ENCODE assay signal across 11 cellular contexts in genomic region chr10:4651404-4652037, GRCh38.
DNase-seq lines count a peak whose midpoint lies in the region; ATAC-seq lines count a peak whose summit lies in the region.
"Had no signal": no experiment of that assay in that cellular context is flagged by ENCODE, and none has a peak within 500 bp of the region (broad histone marks: within the 10 kb centered on the region; RNA-seq: fewer than 3 reads in every experiment).

No MANE protein-coding gene starts in this region.

- H3K27me3 ChIP-seq in CD4-positive, CD25-positive, alpha-beta regulatory T cell (ENCODE audit: control insufficient read depth, insufficient read depth, low read length) = no peaks in the 10 kb centered on the region
- H3K27me3 ChIP-seq: right lobe of liver had no signal

- peak overlapping the region; percentile 52 for H3K4me3 ChIP-seq in CD4-positive, CD25-positive, alpha-beta regulatory T cell (ENCODE audit: low read depth, low read length)

- intact Hi-C loops in left colon (cut with DNase I, micrococcal nuclease) = loop anchor here (10.0 kb wide), 2 partner anchors 1407 to 1417 kb away; no protein-coding TSS in a partner anchor

- H3K4me1 Mint-ChIP-seq in CD4-positive, CD25-positive, alpha-beta regulatory T cell = peaks cover 16 to 25% (median 21%) of the 10 kb centered on the region in 4 donors
- peaks cover 22% of the 10 kb centered on the region for H3K4me1 Mint-ChIP-seq in activated naive CD4-positive, alpha-beta T cell treated with anti-CD3 and anti-CD28 coated beads, Interleukin-2, amount 10 ng/mL, durations not matched to agents 7 days and 5 days

- no peaks in the 10 kb centered on the region for H3K36me3 ChIP-seq in CD4-positive, CD25-positive, alpha-beta regulatory T cell (ENCODE audit: control insufficient read depth, insufficient read depth, low read length)
- H3K36me3 ChIP-seq: right lobe of liver had no signal

- peak overlapping the region in 1 of 4 donors; percentile 30 for H3K4me3 Mint-ChIP-seq in CD4-positive, CD25-positive, alpha-beta regulatory T cell
- H3K4me3 Mint-ChIP-seq in activated naive CD4-positive, alpha-beta T cell treated with anti-CD3 and anti-CD28 coated beads, Interleukin-2, amount 10 ng/mL, durations not matched to agents 7 days and 5 days = no peak overlapping the region

- H3K27ac ChIP-seq in CD4-positive, CD25-positive, alpha-beta regulatory T cell (ENCODE audit: insufficient read depth, low read length, poor library complexity, severe bottlenecking) = no peak overlapping the region

- CTCF ChIA-PET in activated naive CD4-positive, alpha-beta T cell treated with anti-CD3 and anti-CD28 coated beads, Interleukin-2, amount 10 ng/mL, durations not matched to agents 7 days and 5 days (lab: Charles Lee) = interaction anchor here (1.1 kb wide), 1 partner anchor 1028 kb away, joined by 4 read pairs; no protein-coding TSS in a partner anchor

- H3K27me3 Mint-ChIP-seq in CD4-positive, CD25-positive, alpha-beta regulatory T cell = no peaks in the 10 kb centered on the region
- H3K27me3 Mint-ChIP-seq in activated naive CD4-positive, alpha-beta T cell treated with anti-CD3 and anti-CD28 coated beads, Interleukin-2, amount 10 ng/mL, durations not matched to agents 7 days and 5 days = no peaks in the 10 kb centered on the region

- H3K36me3 Mint-ChIP-seq in CD4-positive, CD25-positive, alpha-beta regulatory T cell = no peaks in the 10 kb centered on the region
- no peaks in the 10 kb centered on the region for H3K36me3 Mint-ChIP-seq in activated naive CD4-positive, alpha-beta T cell treated with anti-CD3 and anti-CD28 coated beads, Interleukin-2, amount 10 ng/mL, durations not matched to agents 7 days and 5 days

- H3K27ac Mint-ChIP-seq in CD4-positive, CD25-positive, alpha-beta regulatory T cell = no peak overlapping the region
- H3K27ac Mint-ChIP-seq in activated naive CD4-positive, alpha-beta T cell treated with anti-CD3 and anti-CD28 coated beads, Interleukin-2, amount 10 ng/mL, durations not matched to agents 7 days and 5 days = peak overlapping the region; percentile 10

- peaks cover 3% of the 10 kb centered on the region for H3K4me1 ChIP-seq in CD4-positive, CD25-positive, alpha-beta regulatory T cell (ENCODE audit: control insufficient read depth, insufficient read depth, low read length, poor library complexity, severe bottlenecking)
- H3K4me1 ChIP-seq: Caco-2 had no signal

- peak; percentile 43 to 71 for ATAC-seq in CD4-positive, CD25-positive, alpha-beta regulatory T cell (ENCODE audit: low read depth in 2 of 2)
- ATAC-seq in GM19452 (IDR thresholded peaks at IDR 0.05; ENCODE audit: unreplicated experiment) = peak; percentile 25
- no peak for ATAC-seq in left colon
- no peak for ATAC-seq in HG02981 (IDR thresholded peaks at IDR 0.05; ENCODE audit: unreplicated experiment)

- peak in 1 of 3 donors; percentile 54 for DNase-seq in CD4-positive, CD25-positive, alpha-beta regulatory T cell
- DNase-seq in NCI-H1417 (lab: John Stamatoyannopoulos, UW) = peak in 2 of 3 experiments; percentile 44 to 87
- no peak for DNase-seq in activated naive CD4-positive, alpha-beta T cell treated with anti-CD3 and anti-CD28 coated beads, Interleukin-2, amount 10 ng/mL, durations not matched to agents 7 days and 5 days
- no peak for DNase-seq in AG20443 (ENCODE audit: low spot score)
- no peak for DNase-seq in left colon
- no peak for DNase-seq in hepatic stellate cell (ENCODE audit: low spot score)
- DNase-seq: Caco-2, OCI-M1, right lobe of liver had no signal

- H3K9me3 Mint-ChIP-seq in CD4-positive, CD25-positive, alpha-beta regulatory T cell = no peaks in the 10 kb centered on the region
- no peaks in the 10 kb centered on the region for H3K9me3 Mint-ChIP-seq in activated naive CD4-positive, alpha-beta T cell treated with anti-CD3 and anti-CD28 coated beads, Interleukin-2, amount 10 ng/mL, durations not matched to agents 7 days and 5 days

- no peaks in the 10 kb centered on the region for H3K9me3 ChIP-seq in CD4-positive, CD25-positive, alpha-beta regulatory T cell (ENCODE audit: control insufficient read depth in 2 of 2, low read length in 2 of 2)
- H3K9me3 ChIP-seq: Caco-2, right lobe of liver had no signal

Comparison
In these comparisons a context has a peak if more than half of its experiments do, and no peak if none do; other contexts are left out.
1. ATAC-seq: peak in CD4-positive, CD25-positive, alpha-beta regulatory T cell (2 of 2) and GM19452 (single experiment); none in left colon (single experiment) and HG02981 (single experiment).
2. DNase-seq: peak in NCI-H1417 (2 of 3); none in activated naive CD4-positive, alpha-beta T cell treated with anti-CD3 and anti-CD28 coated beads, Interleukin-2, amount 10 ng/mL, durations not matched to agents 7 days and 5 days (single experiment), AG20443 (single experiment), left colon (0 of 2) and hepatic stellate cell (single experiment).